Comparison of ENCODE assay signal across 24 cellular contexts in genomic region chr2:40872580-40872979, GRCh38.
DNase-seq lines count a peak whose midpoint lies in the region; ATAC-seq and TF ChIP-seq lines count a peak whose summit lies in the region.
"Had no signal": no experiment of that assay in that cellular context is flagged by ENCODE, and none has a peak within 500 bp of the region (broad histone marks: within the 10 kb centered on the region; RNA-seq: fewer than 3 reads in every experiment).

No MANE protein-coding gene starts in this region.

- H4K20me1 ChIP-seq in H9 (ENCODE audit: control insufficient read depth, insufficient read depth, insufficient read length) (no peaks in the 10 kb centered on the region), PC-3 (ENCODE audit: low read length) (no peaks in the 10 kb centered on the region)
- H4K20me1 ChIP-seq: BLaER1 treated with 17β-estradiol and CSF1 and Interleukin-3, amounts not matched to agents 10 nM and 100 nM had no signal

- no CpG with 5 or more reads among the region's 2 CpGs for WGBS in H9 (ENCODE audit: extremely low coverage, insufficient read length, low lambda C conversion rate)

- no peak overlapping the region for H3K14ac ChIP-seq in H9 (ENCODE audit: insufficient read depth, low read length)

- no peak overlapping the region for H3K27ac ChIP-seq in H9 (ENCODE audit: insufficient read length, low read depth, low read length)
- no peak overlapping the region for H3K27ac ChIP-seq in PC-3 (ENCODE audit: low read length)
- H3K27ac ChIP-seq: BLaER1 treated with 17β-estradiol and CSF1 and Interleukin-3, amounts not matched to agents 10 nM and 100 nM; Peyer's patch; SJCRH30 had no signal

- no peak overlapping the region for H3K4ac ChIP-seq in H9 (ENCODE audit: low read depth, low read length)

- H2BK15ac ChIP-seq in H9 (ENCODE audit: low read depth, low read length) = no peak overlapping the region

- H3K27me3 ChIP-seq in H9 (ENCODE audit: insufficient read depth, low read length) = no peaks in the 10 kb centered on the region; the same call in 1 of the 2 replicates
- no peaks in the 10 kb centered on the region for H3K27me3 ChIP-seq in PC-3 (ENCODE audit: low read length)
- H3K27me3 ChIP-seq: BLaER1 treated with 17β-estradiol and CSF1 and Interleukin-3, amounts not matched to agents 10 nM and 100 nM; MG63; Peyer's patch; SJCRH30 had no signal

- no peaks in the 10 kb centered on the region for H3K79me1 ChIP-seq in H9 (ENCODE audit: insufficient read depth, low read depth, low read length, poor library complexity, severe bottlenecking)

- CTCF ChIA-PET in PC-3 (lab: Charles Lee) = no interaction called here

- no peak overlapping the region for H3T11ph ChIP-seq in H9 (ENCODE audit: low read length)

- H2BK20ac ChIP-seq in H9 (ENCODE audit: low read depth, low read length, poor library complexity, severe bottlenecking) = no peak overlapping the region

- H3K18ac ChIP-seq in H9 (ENCODE audit: insufficient read length, low read depth, low read length) = no peak overlapping the region

- H3K36me3 ChIP-seq in PC-3 (ENCODE audit: low read depth, low read length) = no peaks in the 10 kb centered on the region
- H3K36me3 ChIP-seq: BLaER1 treated with 17β-estradiol and CSF1 and Interleukin-3, amounts not matched to agents 10 nM and 100 nM; MG63; Peyer's patch; SJCRH30 had no signal

- DNase-seq in DMS53 treated with DMSO at 0.1 percent for 48 hours (lab: John Stamatoyannopoulos, UW; ENCODE audit: unreplicated experiment) = peak; percentile 3
- DNase-seq in H9 = no peak
- DNase-seq in PC-3 = no peak
- DNase-seq in neural crest cell (ENCODE audit: low read depth, low spot score) = no peak
- DNase-seq in HCEC 1CT = no peak
- DNase-seq in NCI-H1092 (lab: John Stamatoyannopoulos, UW) = no peak
- no peak for DNase-seq in NCI-H2196 (lab: John Stamatoyannopoulos, UW; ENCODE audit: unreplicated experiment)
- DNase-seq: ACHN; Caco-2; CD4-positive, alpha-beta memory T cell; DMS 273 treated with DMSO at 0.1 percent for 48 hours; GF-D8; HFFc6; Kasumi-1; MG63; NCI-H1436; NCI-H187 treated with DMSO at 0.1 percent for 48 hours; NCI-H2107; NCI-H345; NCI-H524; Peyer's patch; SJCRH30; T-cell had no signal

- no peak overlapping the region for H4K5ac ChIP-seq in H9 (ENCODE audit: insufficient read length, low read depth, low read length)

- POLR2A ChIA-PET in PC-3 (lab: Charles Lee; ENCODE audit: unreplicated experiment) = no interaction called here

- TF ChIP-seq CTCF in H9 (conservative IDR thresholded peaks at IDR 0.05) = no peak
- no peak for TF ChIP-seq CTCF in PC-3 (conservative IDR thresholded peaks at IDR 0.05; ENCODE audit: low read depth, low read length)
- TF ChIP-seq CTCF in neural crest cell (conservative IDR thresholded peaks at IDR 0.05) = no peak

- no peak overlapping the region for H3K23ac ChIP-seq in H9 (ENCODE audit: insufficient read length, low read depth, low read length)

- H4K91ac ChIP-seq in H9 (ENCODE audit: insufficient read length, low read depth, low read length) = no peak overlapping the region

- intact Hi-C loops in PC-3 (cut with micrococcal nuclease) = loop anchor here (10.0 kb wide), 1 partner anchor 332 kb away; no protein-coding TSS in a partner anchor

- no TSS peak for BruUV-seq in PC-3 (replicated peaks; lab: Mats Ljungman, UMichigan)

- H3K9me3 Mint-ChIP-seq in H9 (no peaks in the 10 kb centered on the region), neural crest cell (no peaks in the 10 kb centered on the region)
- H3K9me3 Mint-ChIP-seq: HFFc6 had no signal

- no peak overlapping the region for H2AK5ac ChIP-seq in H9 (ENCODE audit: insufficient read length, low read length)

- H2BK12ac ChIP-seq in H9 (ENCODE audit: insufficient read length, low read depth, low read length) = no peak overlapping the region

- H2BK120ac ChIP-seq in H9 (ENCODE audit: low read depth, low read length, poor library complexity, severe bottlenecking) = no peak overlapping the region

- H3K4me2 ChIP-seq in H9 (ENCODE audit: insufficient read depth, insufficient read length, low read length) (no peak overlapping the region), PC-3 (ENCODE audit: low read length) (no peak overlapping the region)
- H3K4me2 ChIP-seq: BLaER1 treated with 17β-estradiol and CSF1 and Interleukin-3, amounts not matched to agents 10 nM and 100 nM had no signal

- no peaks in the 10 kb centered on the region for H3K23me2 ChIP-seq in H9 (ENCODE audit: insufficient read length, low read depth, low read length, poor library complexity, severe bottlenecking)

- H3K56ac ChIP-seq in H9 (ENCODE audit: insufficient read length, low read depth, low read length) = no peak overlapping the region

- H3K4me1 Mint-ChIP-seq in H9 = no peaks in the 10 kb centered on the region
- H3K4me1 Mint-ChIP-seq in neural crest cell = no peaks in the 10 kb centered on the region
- H3K4me1 Mint-ChIP-seq: CD4-positive, alpha-beta memory T cell had no signal

- H3K36me3 Mint-ChIP-seq in H9 (ENCODE audit: insufficient read depth in 1 of 3, low read depth in 3 of 3) = no peaks in the 10 kb centered on the region
- H3K36me3 Mint-ChIP-seq in neural crest cell (ENCODE audit: low read depth) = no peaks in the 10 kb centered on the region
- H3K36me3 Mint-ChIP-seq: CD4-positive, alpha-beta memory T cell; T-cell had no signal

- H2AFZ ChIP-seq in H9 (ENCODE audit: low read length) (no peak overlapping the region), PC-3 (ENCODE audit: low read length) (peak overlapping the region; percentile 20; the same call in 1 of the 2 replicates)

- H3K79me2 ChIP-seq in H9 (ENCODE audit: insufficient read depth, low read length) (no peaks in the 10 kb centered on the region), PC-3 (ENCODE audit: low read length) (no peaks in the 10 kb centered on the region)

- H3K9me2 ChIP-seq in PC-3 (replicated peaks; ENCODE audit: low read length) = no peaks in the 10 kb centered on the region

- no peak; the same call in 1 of the 2 replicates for ATAC-seq in PC-3
- ATAC-seq: T-cell had no signal

- H3F3A ChIP-seq in PC-3 (ENCODE audit: low read length, unreplicated experiment) = no peaks in the 10 kb centered on the region

- no peak overlapping the region for H2BK5ac ChIP-seq in H9 (ENCODE audit: insufficient read length, low read length)

- H3K9ac ChIP-seq in H9 (ENCODE audit: extremely low read depth, insufficient read length, low read length) (no peak overlapping the region), PC-3 (ENCODE audit: low read length) (no peak overlapping the region)
- H3K9ac ChIP-seq: BLaER1 treated with 17β-estradiol and CSF1 and Interleukin-3, amounts not matched to agents 10 nM and 100 nM had no signal

- H3K4me3 Mint-ChIP-seq in H9 (no peak overlapping the region), neural crest cell (no peak overlapping the region)
- H3K4me3 Mint-ChIP-seq: CD4-positive, alpha-beta memory T cell; HFFc6; T-cell had no signal

- H3K27me3 Mint-ChIP-seq in H9 (ENCODE audit: low read depth) (no peaks in the 10 kb centered on the region), neural crest cell (ENCODE audit: low read depth) (no peaks in the 10 kb centered on the region)
- H3K27me3 Mint-ChIP-seq: CD4-positive, alpha-beta memory T cell; T-cell had no signal

- H4K8ac ChIP-seq in H9 (replicated peaks; ENCODE audit: insufficient read length, low read depth, low read length) = no peak overlapping the region

- H3K27ac Mint-ChIP-seq in H9 = 0 out of 7 replicates have a peak overlapping the region, but pooled peaks of 2 of the 3 experiments have one; percentile 28 to 79
- peak overlapping the region; percentile 43 for H3K27ac Mint-ChIP-seq in neural crest cell (ENCODE audit: unreplicated experiment)
- H3K27ac Mint-ChIP-seq: CD4-positive, alpha-beta memory T cell; HFFc6; T-cell had no signal

- H3K9me3 ChIP-seq in H9 (ENCODE audit: control insufficient read depth, low read depth, low read length) (no peaks in the 10 kb centered on the region), PC-3 (ENCODE audit: low read length) (no peaks in the 10 kb centered on the region)
- H3K9me3 ChIP-seq: BLaER1 treated with 17β-estradiol and CSF1 and Interleukin-3, amounts not matched to agents 10 nM and 100 nM; Caco-2; MG63; Peyer's patch; SJCRH30 had no signal

- H3K4me1 ChIP-seq in H9 (ENCODE audit: insufficient read depth, low read length) = no peaks in the 10 kb centered on the region
- peaks cover 9% of the 10 kb centered on the region for H3K4me1 ChIP-seq in PC-3 (ENCODE audit: insufficient read depth, low read length)
- H3K4me1 ChIP-seq: Caco-2, Peyer's patch, SJCRH30 had no signal

- no peak overlapping the region for H3K4me3 ChIP-seq in PC-3 (ENCODE audit: low read length)
- H3K4me3 ChIP-seq: BLaER1 treated with 17β-estradiol and CSF1 and Interleukin-3, amounts not matched to agents 10 nM and 100 nM; MG63; Peyer's patch; SJCRH30 had no signal
